In the genomic region with DNA sequence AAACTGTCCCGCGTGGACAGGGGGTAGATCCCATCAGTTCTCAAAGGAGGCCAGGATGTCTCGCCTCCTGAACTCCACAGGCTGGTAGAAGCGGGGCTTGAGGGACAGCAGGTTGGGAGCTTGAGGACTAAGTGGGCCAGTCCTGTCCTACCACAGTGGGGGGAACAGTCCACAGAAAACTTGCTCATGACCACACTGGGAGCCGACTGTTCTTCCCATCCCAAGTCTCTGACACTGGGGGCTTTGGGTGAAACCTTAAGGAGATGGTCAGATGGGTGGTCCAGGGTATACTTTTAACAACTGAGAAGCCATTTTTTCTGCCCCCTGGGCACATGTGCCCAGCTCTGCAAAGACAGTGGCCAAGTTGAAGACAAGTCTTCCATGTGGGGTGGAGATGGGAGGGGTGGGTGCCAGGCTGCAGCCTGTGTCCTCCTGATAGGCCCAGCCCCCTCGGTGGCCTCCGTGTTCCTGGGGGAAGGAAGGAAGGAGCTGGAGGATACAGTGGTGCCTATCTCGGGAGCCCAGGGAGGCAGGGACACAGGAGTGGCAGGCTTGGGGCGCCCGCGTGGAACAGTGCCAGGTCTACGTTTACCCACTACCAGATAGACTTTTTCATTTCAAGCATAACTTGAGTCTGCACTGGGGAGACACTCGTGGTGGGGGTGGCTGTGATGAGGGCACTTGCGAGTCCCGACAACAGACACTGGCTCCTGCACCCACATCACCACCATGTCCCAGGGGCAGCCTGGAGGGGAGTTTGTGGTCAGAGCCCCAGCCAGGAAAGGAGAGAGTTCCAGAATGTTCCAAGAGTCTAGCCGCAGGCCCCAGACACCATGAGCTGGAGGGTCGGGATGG, we compare ENCODE assay signal across 1 cellular context.
TF ChIP-seq lines count a peak whose summit lies in the region.

No MANE protein-coding gene starts in this region.

TF ChIP-seq in SK-N-SH treated with all-trans-retinoic acid at 6 μM for 48 hours, 23 proteins besides CTCF, POLR2A, EP300 and RAD21 (continued from another document):
- TF ChIP-seq ZNF565 (CRISPR knock-in tag; conservative IDR thresholded peaks at IDR 0.05; ENCODE audit: low read depth) (no peak), ZC3H10 (CRISPR knock-in tag; IDR thresholded peaks at IDR 0.05) (no peak), ARNTL (CRISPR knock-in tag; IDR thresholded peaks at IDR 0.05; ENCODE audit: borderline replicate concordance, low read depth) (no peak), OSR1 (CRISPR knock-in tag; IDR thresholded peaks at IDR 0.05) (no peak), ZNF70 (CRISPR knock-in tag; IDR thresholded peaks at IDR 0.05) (no peak)
- TF ChIP-seq, protein P1, sequence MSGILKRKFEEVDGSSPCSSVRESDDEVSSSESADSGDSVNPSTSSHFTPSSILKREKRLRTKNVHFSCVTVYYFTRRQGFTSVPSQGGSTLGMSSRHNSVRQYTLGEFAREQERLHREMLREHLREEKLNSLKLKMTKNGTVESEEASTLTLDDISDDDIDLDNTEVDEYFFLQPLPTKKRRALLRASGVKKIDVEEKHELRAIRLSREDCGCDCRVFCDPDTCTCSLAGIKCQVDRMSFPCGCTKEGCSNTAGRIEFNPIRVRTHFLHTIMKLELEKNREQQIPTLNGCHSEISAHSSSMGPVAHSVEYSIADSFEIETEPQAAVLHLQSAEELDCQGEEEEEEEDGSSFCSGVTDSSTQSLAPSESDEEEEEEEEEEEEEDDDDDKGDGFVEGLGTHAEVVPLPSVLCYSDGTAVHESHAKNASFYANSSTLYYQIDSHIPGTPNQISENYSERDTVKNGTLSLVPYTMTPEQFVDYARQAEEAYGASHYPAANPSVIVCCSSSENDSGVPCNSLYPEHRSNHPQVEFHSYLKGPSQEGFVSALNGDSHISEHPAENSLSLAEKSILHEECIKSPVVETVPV (CRISPR knock-in tag; IDR thresholded peaks at IDR 0.05) = no peak
